ENCODE assay signal across 9 cellular contexts in genomic region chr18:11994708-11995444, GRCh38. TPM values are rescaled to one million over a fixed set of nuclear protein-coding genes. Genes with fewer than 3 reads are reported as not detected.
A peak's percentile ranks its signal among the peaks of the same experiment; 100 is the strongest.
DNase-seq lines count a peak whose midpoint lies in the region; ATAC-seq and TF ChIP-seq lines count a peak whose summit lies in the region.
"Had no signal": no experiment of that assay in that cellular context is flagged by ENCODE, and none has a peak within 500 bp of the region (broad histone marks: within the 10 kb centered on the region; RNA-seq: fewer than 3 reads in every experiment).

No MANE protein-coding gene starts in this region.

- DNase-seq in activated naive CD4-positive, alpha-beta T cell treated with anti-CD3 and anti-CD28 coated beads, Interleukin-2, amount 50 U/mL, for 72 hours (ENCODE audit: low spot score in 2 of 2): no peak
- DNase-seq in activated naive CD4-positive, alpha-beta T cell treated with anti-CD3 and anti-CD28 coated beads, Interleukin-2, amount 10 ng/mL, durations not matched to agents 7 days and 5 days: no peak
- peak; percentile 57 for DNase-seq in colonic mucosa
- DNase-seq in left lung: peak; percentile 52 to 57
- no peak for DNase-seq in vagina (ENCODE audit: extremely low spot score in 2 of 2)
- DNase-seq in WERI-Rb-1: no peak
- no peak for DNase-seq in cerebellum (ENCODE audit: low spot score)
- no peak for DNase-seq in D341Med (ENCODE audit: low spot score)

- no peak overlapping the region for H3K4me3 Mint-ChIP-seq in activated naive CD4-positive, alpha-beta T cell treated with anti-CD3 and anti-CD28 coated beads, Interleukin-2, amount 10 ng/mL, durations not matched to agents 7 days and 5 days

- H3K27me3 ChIP-seq in colonic mucosa: no peaks in the 10 kb centered on the region
- no peaks in the 10 kb centered on the region for H3K27me3 ChIP-seq in left lung
- no peaks in the 10 kb centered on the region for H3K27me3 ChIP-seq in vagina
- no peaks in the 10 kb centered on the region for H3K27me3 ChIP-seq in WERI-Rb-1 (ENCODE audit: insufficient read depth, low read depth, severe bottlenecking)

- TF ChIP-seq POLR2A in vagina (IDR thresholded peaks at IDR 0.05): no peak

- no peaks in the 10 kb centered on the region for H3K36me3 Mint-ChIP-seq in activated naive CD4-positive, alpha-beta T cell treated with anti-CD3 and anti-CD28 coated beads, Interleukin-2, amount 50 U/mL, for 72 hours
- H3K36me3 Mint-ChIP-seq in activated naive CD4-positive, alpha-beta T cell treated with anti-CD3 and anti-CD28 coated beads, Interleukin-2, amount 10 ng/mL, durations not matched to agents 7 days and 5 days: peaks cover 1% of the 10 kb centered on the region

- peak overlapping the region; percentile 52 to 55 for H3K9ac ChIP-seq in colonic mucosa (ENCODE audit: low read depth in 2 of 2, low read length in 2 of 2)

- H3K36me3 ChIP-seq in colonic mucosa: no peaks in the 10 kb centered on the region
- peaks cover 0 to 10% of the 10 kb centered on the region in 2 donors for H3K36me3 ChIP-seq in left lung
- H3K36me3 ChIP-seq in vagina: peaks cover 0 to 8% of the 10 kb centered on the region in 2 donors
- peaks cover 9% of the 10 kb centered on the region for H3K36me3 ChIP-seq in WERI-Rb-1

- H3K9me3 Mint-ChIP-seq in activated naive CD4-positive, alpha-beta T cell treated with anti-CD3 and anti-CD28 coated beads, Interleukin-2, amount 50 U/mL, for 72 hours: no peaks in the 10 kb centered on the region
- H3K9me3 Mint-ChIP-seq in activated naive CD4-positive, alpha-beta T cell treated with anti-CD3 and anti-CD28 coated beads, Interleukin-2, amount 10 ng/mL, durations not matched to agents 7 days and 5 days: no peaks in the 10 kb centered on the region

- H3K4me3 ChIP-seq in colonic mucosa: no peak overlapping the region
- no peak overlapping the region for H3K4me3 ChIP-seq in left lung
- H3K4me3 ChIP-seq in vagina: peak overlapping the region in 1 of 2 donors; percentile 16
- no peak overlapping the region for H3K4me3 ChIP-seq in WERI-Rb-1 (ENCODE audit: low read depth, low read length)
- H3K4me3 ChIP-seq: coronary artery had no signal

- CTCF ChIA-PET in activated naive CD4-positive, alpha-beta T cell treated with anti-CD3 and anti-CD28 coated beads, Interleukin-2, amount 10 ng/mL, durations not matched to agents 7 days and 5 days (lab: Charles Lee): interaction anchor here (0.7 to 13.8 kb wide), 25 partner anchors 9 to 340 kb away, joined by 3 to 272 read pairs (median 5); partner anchors contain the start of gene IMPA2

- H3K4me1 Mint-ChIP-seq in activated naive CD4-positive, alpha-beta T cell treated with anti-CD3 and anti-CD28 coated beads, Interleukin-2, amount 10 ng/mL, durations not matched to agents 7 days and 5 days: peaks cover 22% of the 10 kb centered on the region

- H3K27ac ChIP-seq in colonic mucosa (peak overlapping the region; percentile 60), left lung (peak overlapping the region; percentile 62 to 72), vagina (peak overlapping the region; percentile 71), WERI-Rb-1 (no peak overlapping the region)

- TF ChIP-seq CTCF in colonic mucosa (IDR thresholded peaks at IDR 0.05): no peak
- no peak for TF ChIP-seq CTCF in left lung (IDR thresholded peaks at IDR 0.05)
- TF ChIP-seq CTCF in vagina (IDR thresholded peaks at IDR 0.05): no peak
- TF ChIP-seq CTCF in WERI-Rb-1 (IDR thresholded peaks at IDR 0.05; ENCODE audit: low read depth, low read length): no peak

- intact Hi-C loops in colonic mucosa (cut with DNase I): loop anchor here (2.0 kb wide), 1 partner anchor 58 kb away; no protein-coding TSS in a partner anchor
- intact Hi-C loops in left lung (cut with DNase I): loop anchor here in 1 of 2 donors (5.0 kb wide), 1 partner anchor 58 kb away; no protein-coding TSS in a partner anchor
- intact Hi-C loops in vagina (cut with DNase I): loop anchor here (5.0 kb wide), 1 partner anchor 58 kb away; no protein-coding TSS in a partner anchor

- H3K9me3 ChIP-seq in colonic mucosa (no peaks in the 10 kb centered on the region), left lung (no peaks in the 10 kb centered on the region), vagina (no peaks in the 10 kb centered on the region), WERI-Rb-1 (ENCODE audit: severe bottlenecking) (no peaks in the 10 kb centered on the region)

- H3K4me1 ChIP-seq in colonic mucosa: peaks cover 26% of the 10 kb centered on the region
- H3K4me1 ChIP-seq in left lung: peaks cover 18 to 35% of the 10 kb centered on the region in 2 donors
- H3K4me1 ChIP-seq in vagina: peaks cover 54% of the 10 kb centered on the region

- ATAC-seq in activated naive CD4-positive, alpha-beta T cell treated with anti-CD3 and anti-CD28 coated beads, Interleukin-2, amount 50 U/mL, for 72 hours: peak; percentile 11 to 15
- ATAC-seq in left lung: peak; percentile 68

- H3K27ac Mint-ChIP-seq in activated naive CD4-positive, alpha-beta T cell treated with anti-CD3 and anti-CD28 coated beads, Interleukin-2, amount 50 U/mL, for 72 hours: no peak overlapping the region
- no peak overlapping the region for H3K27ac Mint-ChIP-seq in activated naive CD4-positive, alpha-beta T cell treated with anti-CD3 and anti-CD28 coated beads, Interleukin-2, amount 10 ng/mL, durations not matched to agents 7 days and 5 days

- H3K27me3 Mint-ChIP-seq in activated naive CD4-positive, alpha-beta T cell treated with anti-CD3 and anti-CD28 coated beads, Interleukin-2, amount 10 ng/mL, durations not matched to agents 7 days and 5 days: no peaks in the 10 kb centered on the region

RNA-seq across cellular contexts. Expression of gene IMPA2, which starts 13.6 kb away (rescaled TPM):
- total RNA-seq in activated naive CD4-positive, alpha-beta T cell treated with anti-CD3 and anti-CD28 coated beads, Interleukin-2, amount 50 U/mL, for 72 hours: 10 to 100 TPM; 21.9 to 36.5 TPM
- total RNA-seq in colonic mucosa: 100 to 1,000 TPM; 150 to 201 TPM
- total RNA-seq in left lung: 10 to 100 TPM; 62.2 to 92.5 TPM
- 128 TPM for total RNA-seq in vagina
- total RNA-seq in cerebellum: 8.1 TPM

Comparison
In these comparisons a context has a peak if more than half of its experiments do, and no peak if none do; other contexts are left out.
1. DNase-seq: peak in colonic mucosa (single experiment) and left lung (2 of 2); none in activated naive CD4-positive, alpha-beta T cell treated with anti-CD3 and anti-CD28 coated beads, Interleukin-2, amount 50 U/mL, for 72 hours (0 of 2), activated naive CD4-positive, alpha-beta T cell treated with anti-CD3 and anti-CD28 coated beads, Interleukin-2, amount 10 ng/mL, durations not matched to agents 7 days and 5 days (single experiment), vagina (0 of 2), WERI-Rb-1 (single experiment), cerebellum (single experiment) and D341Med (single experiment).